In the genomic region with DNA sequence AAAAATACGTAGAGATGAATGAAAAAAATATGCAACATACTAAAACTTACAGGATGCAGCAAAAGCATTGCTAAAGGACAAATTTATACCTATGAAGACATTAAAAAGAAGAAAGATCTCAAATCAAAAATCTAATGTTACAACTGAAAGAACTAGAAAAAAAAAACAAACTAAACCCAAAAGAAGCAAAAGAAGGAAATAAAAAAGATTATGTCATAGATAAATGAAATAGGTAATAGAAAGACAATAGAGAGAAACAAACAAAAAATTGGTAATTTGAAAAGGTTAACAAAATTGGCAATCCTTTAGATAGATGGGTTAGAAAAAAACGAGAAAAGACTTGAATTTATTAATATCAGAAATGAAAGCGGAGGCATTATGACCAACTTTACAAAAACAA, we compare ENCODE assay signal across 24 cellular contexts.
A peak's percentile ranks its signal among the peaks of the same experiment; 100 is the strongest.
DNase-seq lines count a peak whose midpoint lies in the region; ATAC-seq, FAIRE-seq and TF ChIP-seq lines count a peak whose summit lies in the region.
"Had no signal": no experiment of that assay in that cellular context is flagged by ENCODE, and none has a peak within 500 bp of the region (broad histone marks: within the 10 kb centered on the region; RNA-seq: fewer than 3 reads in every experiment).

No MANE protein-coding gene starts in this region.

- no peak overlapping the region for H3K4me3 Mint-ChIP-seq in endodermal cell
- H3K4me3 Mint-ChIP-seq: B cell; CD4-positive, alpha-beta T cell; CD8-positive, alpha-beta T cell had no signal

- H3K4me3 ChIP-seq in HepG2 (replicated peaks in 1 of 3; ENCODE audit: insufficient read depth in 1 of 3, low read depth in 2 of 3, low read length in 3 of 3) (no peak overlapping the region), right lobe of liver (no peak overlapping the region), endodermal cell (ENCODE audit: low read length) (peak overlapping the region; percentile 42), kidney (ENCODE audit: low read length in 2 of 2) (no peak overlapping the region)
- H3K4me3 ChIP-seq: A549; BLaER1 treated with 17β-estradiol and CSF1 and Interleukin-3, amounts not matched to agents 10 nM and 100 nM; GM12878 had no signal

- TF ChIP-seq EP300 in HepG2 (IDR thresholded peaks at IDR 0.05; ENCODE audit: low read depth in 2 of 2, low read length in 2 of 2): no peak
- TF ChIP-seq EP300 in HepG2 (CRISPR knock-in tag; IDR thresholded peaks at IDR 0.05; ENCODE audit: borderline replicate concordance): no peak

- H3K79me2 ChIP-seq in HepG2 (ENCODE audit: insufficient read depth, low read length): no peaks in the 10 kb centered on the region

- no peaks in the 10 kb centered on the region for H3K27me3 Mint-ChIP-seq in endodermal cell (ENCODE audit: insufficient read depth)
- H3K27me3 Mint-ChIP-seq: B cell; CD4-positive, alpha-beta T cell had no signal

- no peak overlapping the region for H2AFZ ChIP-seq in HepG2 (ENCODE audit: low read length)

- no peaks in the 10 kb centered on the region for H3K36me3 ChIP-seq in HepG2 (replicated peaks in 1 of 2; ENCODE audit: control insufficient read depth in 1 of 2, insufficient read depth in 2 of 2, low read length in 2 of 2)
- H3K36me3 ChIP-seq in right lobe of liver: no peaks in the 10 kb centered on the region
- H3K36me3 ChIP-seq in endodermal cell (ENCODE audit: control insufficient read depth, insufficient read depth, low read length): no peaks in the 10 kb centered on the region
- no peaks in the 10 kb centered on the region for H3K36me3 ChIP-seq in kidney (ENCODE audit: control insufficient read depth in 1 of 2, insufficient read depth in 2 of 2, low read length in 2 of 2)
- H3K36me3 ChIP-seq: BLaER1 treated with 17β-estradiol and CSF1 and Interleukin-3, amounts not matched to agents 10 nM and 100 nM had no signal

- peaks cover 92% of the 10 kb centered on the region for H3K9me3 ChIP-seq in HepG2 (ENCODE audit: low read length)
- peaks cover 0 to 3% (median 0%) of the 10 kb centered on the region in 4 donors for H3K9me3 ChIP-seq in right lobe of liver
- peaks cover 38% of the 10 kb centered on the region for H3K9me3 ChIP-seq in endodermal cell (ENCODE audit: control insufficient read depth, low read length)
- H3K9me3 ChIP-seq in kidney (ENCODE audit: control insufficient read depth in 1 of 2, low read length in 2 of 2): peaks cover 4 to 12% of the 10 kb centered on the region in 2 donors
- H3K9me3 ChIP-seq: Caco-2 had no signal

- 11% methylated on average over 3 of the region's 3 CpGs for WGBS in HepG2 (ENCODE audit: low lambda C conversion rate)
- 48% methylated on average over 3 of the region's 3 CpGs for WGBS in right lobe of liver (ENCODE audit: insufficient coverage, low coverage, low lambda C conversion rate, missing lambda C conversion rate)
- 83 to 100% methylated on average over 1 to 2 of the region's 3 CpGs for WGBS in endodermal cell (ENCODE audit: insufficient coverage in 1 of 2, insufficient read length in 1 of 2), 2 experiments

- no peaks in the 10 kb centered on the region for H4K20me1 ChIP-seq in HepG2 (ENCODE audit: insufficient read depth, low read length)
- H4K20me1 ChIP-seq: BLaER1 treated with 17β-estradiol and CSF1 and Interleukin-3, amounts not matched to agents 10 nM and 100 nM had no signal

- CTCF ChIA-PET in HepG2 (lab: Yijun Ruan, JAX; ENCODE audit: low intra/inter-chr PET ratio, low total read pairs): no interaction called here
- CTCF ChIA-PET in RWPE1 (lab: Yijun Ruan, JAX): no interaction called here

- no peak for TF ChIP-seq RAD21 in HepG2 (CRISPR knock-in tag; IDR thresholded peaks at IDR 0.05)

- no peak for DNase-seq in HepG2 (ENCODE audit: low spot score)
- DNase-seq in right lobe of liver: no peak
- no peak for DNase-seq in RWPE1 (ENCODE audit: low spot score)
- DNase-seq in endodermal cell: no peak
- DNase-seq in kidney: no peak
- DNase-seq in NCI-H2029 (lab: John Stamatoyannopoulos, UW): no peak
- no peak for DNase-seq in glomerular visceral epithelial cell (ENCODE audit: extremely low spot score)
- no peak for DNase-seq in NCI-H1436 (lab: John Stamatoyannopoulos, UW)
- DNase-seq: AML-193; Caco-2; Calu3; CD4-positive, alpha-beta T cell; CD8-positive, alpha-beta T cell; DMS79 treated with DMSO at 0.1 percent for 48 hours; GDM1 had no signal

- no peak overlapping the region for H3K27ac ChIP-seq in HepG2 (ENCODE audit: extremely low read length, insufficient read depth, low read length)
- no peak overlapping the region for H3K27ac ChIP-seq in right lobe of liver
- H3K27ac ChIP-seq in RWPE1: no peak overlapping the region
- no peak overlapping the region for H3K27ac ChIP-seq in endodermal cell (ENCODE audit: low read depth, low read length)
- no peak overlapping the region for H3K27ac ChIP-seq in kidney (ENCODE audit: low read depth in 2 of 2, low read length in 2 of 2)
- H3K27ac ChIP-seq: 22Rv1; A549; BLaER1 treated with 17β-estradiol and CSF1 and Interleukin-3, amounts not matched to agents 10 nM and 100 nM; C4-2B had no signal

- in situ Hi-C loops in HepG2 (cut with HindIII; ENCODE audit: extremely low pct_ligation_motif_present, low pct_unique_long_range_greater_than_20kb): no loop called here

- intact Hi-C loops in HepG2 (cut with micrococcal nuclease; ENCODE audit: unreplicated experiment) (no loop called here), right lobe of liver (cut with DNase I) (no loop called here), kidney (cut with DNase I) (no loop called here)

- POLR2A ChIA-PET in HepG2 (lab: Yijun Ruan, JAX): no interaction called here
- POLR2A ChIA-PET in RWPE1 (lab: Yijun Ruan, JAX; ENCODE audit: low non-redundant PET): no interaction called here

- no peaks in the 10 kb centered on the region for H3K27me3 ChIP-seq in HepG2 (ENCODE audit: control insufficient read depth in 1 of 2, insufficient read depth in 2 of 2, low read length in 2 of 2)
- H3K27me3 ChIP-seq in right lobe of liver: no peaks in the 10 kb centered on the region
- H3K27me3 ChIP-seq in endodermal cell (ENCODE audit: control insufficient read depth, insufficient read depth, low read length, poor library complexity, severe bottlenecking): no peaks in the 10 kb centered on the region
- H3K27me3 ChIP-seq: BLaER1 treated with 17β-estradiol and CSF1 and Interleukin-3, amounts not matched to agents 10 nM and 100 nM had no signal

- H3K9ac ChIP-seq in HepG2 (ENCODE audit: insufficient read depth, low read depth, low read length): no peak overlapping the region
- no peak overlapping the region for H3K9ac ChIP-seq in endodermal cell (ENCODE audit: extremely low read depth, low read length, poor library complexity, severe bottlenecking)
- H3K9ac ChIP-seq in kidney (ENCODE audit: low read length in 2 of 2): no peak overlapping the region
- H3K9ac ChIP-seq: BLaER1 treated with 17β-estradiol and CSF1 and Interleukin-3, amounts not matched to agents 10 nM and 100 nM had no signal

- no peak for FAIRE-seq in HepG2 (lab: Jason Lieb, UNC)
- FAIRE-seq in kidney (lab: Jason Lieb, UNC): peak; percentile 17
- FAIRE-seq: D721Med, GM12878, GM12892, GM18507 had no signal

- no peaks in the 10 kb centered on the region for H3K4me1 ChIP-seq in HepG2 (ENCODE audit: insufficient read depth, low read length)
- H3K4me1 ChIP-seq in right lobe of liver: no peaks in the 10 kb centered on the region
- no peaks in the 10 kb centered on the region for H3K4me1 ChIP-seq in endodermal cell (ENCODE audit: control insufficient read depth, insufficient read depth, low read length)
- H3K4me1 ChIP-seq in kidney (ENCODE audit: control insufficient read depth in 1 of 2, insufficient read depth in 1 of 2, low read depth in 1 of 2, low read length in 2 of 2): no peaks in the 10 kb centered on the region
- H3K4me1 ChIP-seq: A549; BLaER1 treated with 17β-estradiol and CSF1 and Interleukin-3, amounts not matched to agents 10 nM and 100 nM; Caco-2 had no signal

- TF ChIP-seq CTCF in HepG2 (CRISPR knock-in tag; IDR thresholded peaks at IDR 0.05): no peak
- TF ChIP-seq CTCF in right lobe of liver (IDR thresholded peaks at IDR 0.05): no peak
- 0 out of 2 replicates have a peak, but pooled peaks have one; percentile 11 for TF ChIP-seq CTCF in RWPE1 (conservative IDR thresholded peaks at IDR 0.05; ENCODE audit: low read depth)
- TF ChIP-seq CTCF in endodermal cell (conservative IDR thresholded peaks at IDR 0.05): no peak
- no peak for TF ChIP-seq CTCF in kidney (IDR thresholded peaks at IDR 0.05; ENCODE audit: borderline replicate concordance, extremely low read depth, insufficient read depth)

- no peak overlapping the region for H3K4me2 ChIP-seq in HepG2 (ENCODE audit: low read depth, low read length)
- H3K4me2 ChIP-seq: A549; BLaER1 treated with 17β-estradiol and CSF1 and Interleukin-3, amounts not matched to agents 10 nM and 100 nM had no signal

- BruUV-seq in HepG2 (replicated peaks; lab: Mats Ljungman, UMichigan): no TSS peak

- H3K9me3 Mint-ChIP-seq in endodermal cell: peaks cover 48% of the 10 kb centered on the region

- no peak overlapping the region for H3K27ac Mint-ChIP-seq in endodermal cell
- H3K27ac Mint-ChIP-seq: B cell; CD4-positive, alpha-beta T cell; CD8-positive, alpha-beta T cell had no signal

- TF ChIP-seq POLR2A in HepG2 (IDR thresholded peaks at IDR 0.05; ENCODE audit: insufficient read depth in 1 of 2, low read depth in 2 of 2, low read length in 2 of 2) (no peak), right lobe of liver (IDR thresholded peaks at IDR 0.05) (no peak)

- H3K36me3 Mint-ChIP-seq in endodermal cell (ENCODE audit: low read depth): peaks cover 10% of the 10 kb centered on the region
- H3K36me3 Mint-ChIP-seq: CD8-positive, alpha-beta T cell had no signal

- ATAC-seq in HepG2 (no peak), right lobe of liver (no peak)
- ATAC-seq: A549; CD8-positive, alpha-beta T cell; GM12878 had no signal

- no peaks in the 10 kb centered on the region for H3K4me1 Mint-ChIP-seq in endodermal cell
- H3K4me1 Mint-ChIP-seq: B cell had no signal

TF ChIP-seq in HepG2, 621 proteins besides CTCF, POLR2A, EP300 and RAD21:
- TF ChIP-seq ATF7 (IDR thresholded peaks at IDR 0.05) (peak; percentile 83), ATF7 (CRISPR knock-in tag; IDR thresholded peaks at IDR 0.05) (no peak), SSRP1 (CRISPR knock-in tag; IDR thresholded peaks at IDR 0.05) (no peak)
